ENCODE assay signal across 2 cellular contexts in the genomic region with DNA sequence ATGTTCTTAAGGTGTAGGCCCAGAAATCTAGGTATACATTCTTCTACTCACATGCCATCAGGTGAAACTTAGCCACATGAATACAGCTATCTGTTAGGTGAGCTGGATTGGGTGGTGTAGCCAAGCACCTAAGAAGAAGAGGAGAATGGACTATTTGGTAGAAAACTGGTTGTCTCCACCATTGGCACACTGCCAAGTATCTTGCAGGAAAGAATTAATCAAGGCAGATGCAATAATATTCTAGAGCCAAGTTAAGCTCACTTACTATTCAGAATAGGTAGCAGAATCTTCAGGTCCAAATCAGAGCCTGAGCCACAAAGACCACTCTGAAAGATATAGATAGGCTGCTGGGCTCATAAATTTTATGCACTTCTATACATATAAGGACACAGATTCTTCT.
TF ChIP-seq lines count a peak whose summit lies in the region.

No MANE protein-coding gene starts in this region.

TF ChIP-seq in IMR-90, 13 proteins besides CTCF, POLR2A, EP300 and RAD21:
- TF ChIP-seq MXI1 (IDR thresholded peaks at IDR 0.05; ENCODE audit: borderline replicate concordance, low read depth, low read length) = no peak

TF ChIP-seq in GM12878, 131 proteins besides CTCF, POLR2A, EP300 and RAD21:
- TF ChIP-seq, protein P1, sequence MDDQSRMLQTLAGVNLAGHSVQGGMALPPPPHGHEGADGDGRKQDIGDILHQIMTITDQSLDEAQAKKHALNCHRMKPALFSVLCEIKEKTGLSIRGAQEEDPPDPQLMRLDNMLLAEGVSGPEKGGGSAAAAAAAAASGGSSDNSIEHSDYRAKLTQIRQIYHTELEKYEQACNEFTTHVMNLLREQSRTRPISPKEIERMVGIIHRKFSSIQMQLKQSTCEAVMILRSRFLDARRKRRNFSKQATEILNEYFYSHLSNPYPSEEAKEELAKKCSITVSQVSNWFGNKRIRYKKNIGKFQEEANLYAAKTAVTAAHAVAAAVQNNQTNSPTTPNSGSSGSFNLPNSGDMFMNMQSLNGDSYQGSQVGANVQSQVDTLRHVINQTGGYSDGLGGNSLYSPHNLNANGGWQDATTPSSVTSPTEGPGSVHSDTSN (IDR thresholded peaks at IDR 0.05; ENCODE audit: insufficient replicate concordance, low read depth, low read length) = no peak
- peak; percentile 81 for TF ChIP-seq SMAD1 (IDR thresholded peaks at IDR 0.05; ENCODE audit: low read depth, partially characterized antibody)
TF ChIP-seq in GM12878: peak in this region for 1.
